ENCODE assay signal across 27 cellular contexts in the genomic region with DNA sequence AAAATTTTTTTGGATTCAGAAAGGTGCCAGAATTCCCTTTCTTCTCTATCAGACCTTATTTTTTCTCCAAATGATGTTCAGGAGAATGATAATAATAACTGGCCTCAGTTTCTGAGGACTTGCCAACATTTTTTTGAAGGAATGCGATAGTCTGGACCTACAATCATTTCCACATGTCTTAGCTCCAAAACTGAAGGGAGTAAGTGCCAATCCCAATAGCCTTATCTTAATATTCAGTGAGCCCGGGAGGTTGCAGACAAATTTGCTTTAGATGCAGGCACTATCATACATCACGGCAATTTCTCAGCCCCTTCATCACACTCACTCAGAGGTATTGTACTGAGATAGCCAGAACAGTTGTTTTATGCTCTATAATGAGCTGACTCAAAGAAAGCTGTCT.
A peak's percentile ranks its signal among the peaks of the same experiment; 100 is the strongest.
DNase-seq lines count a peak whose midpoint lies in the region; ATAC-seq, FAIRE-seq and TF ChIP-seq lines count a peak whose summit lies in the region.
"Had no signal": no experiment of that assay in that cellular context is flagged by ENCODE, and none has a peak within 500 bp of the region (broad histone marks: within the 10 kb centered on the region; RNA-seq: fewer than 3 reads in every experiment).

No MANE protein-coding gene starts in this region.

- H3K9me3 ChIP-seq in SK-N-SH, result no peaks in the 10 kb centered on the region
- no peaks in the 10 kb centered on the region for H3K9me3 ChIP-seq in endothelial cell of umbilical vein (replicated peaks; ENCODE audit: control insufficient read depth, insufficient read depth, low read length)
- H3K9me3 ChIP-seq in lower lobe of right lung, result no peaks in the 10 kb centered on the region
- H3K9me3 ChIP-seq: HAP-1, Peyer's patch, SJCRH30 had no signal

- FAIRE-seq in endothelial cell of umbilical vein (lab: Jason Lieb, UNC), result no peak
- FAIRE-seq: GM12892, HTR-8/SVneo had no signal

- H3K9me2 ChIP-seq in SK-N-SH, result no peaks in the 10 kb centered on the region

- H2AFZ ChIP-seq in SK-N-SH (ENCODE audit: low read depth) (no peak overlapping the region), endothelial cell of umbilical vein (ENCODE audit: low read depth, low read length) (peak overlapping the region; percentile 38)
- H2AFZ ChIP-seq: GM23338 had no signal

- H3K36me3 ChIP-seq in SK-N-SH (replicated peaks in 1 of 2; ENCODE audit: control insufficient read depth in 1 of 2, insufficient read depth in 2 of 2, low read length in 1 of 2) (no peaks in the 10 kb centered on the region), endothelial cell of umbilical vein (ENCODE audit: control insufficient read depth in 2 of 2, extremely low read depth in 1 of 2, insufficient read depth in 2 of 2, low read length in 2 of 2) (no peaks in the 10 kb centered on the region), lower lobe of right lung (no peaks in the 10 kb centered on the region)
- H3K36me3 ChIP-seq: HAP-1, Peyer's patch, SJCRH30 had no signal

- WGBS in SK-N-SH (ENCODE audit: low lambda C conversion rate), result 9% methylated on average over 3 of the region's 3 CpGs

- peak overlapping the region in 1 of 2 experiments; percentile 55; a peak in 1 of 4 replicates for H3K27ac ChIP-seq in SK-N-SH (ENCODE audit: low read depth in 2 of 2, low read length in 1 of 2)
- no peak overlapping the region for H3K27ac ChIP-seq in endothelial cell of umbilical vein (ENCODE audit: insufficient read depth, low read depth, low read length)
- no peak overlapping the region for H3K27ac ChIP-seq in lower lobe of right lung
- H3K27ac ChIP-seq: 22Rv1, C4-2B, KMS-11, Peyer's patch, SJCRH30 had no signal

- H3F3A ChIP-seq in SK-N-SH (replicated peaks; ENCODE audit: insufficient read depth), result no peaks in the 10 kb centered on the region

- H3K4me1 ChIP-seq in SK-N-SH (ENCODE audit: control insufficient read depth in 1 of 2, insufficient read depth in 2 of 2, low read depth in 1 of 2, low read length in 1 of 2), result peaks cover 0 to 12% of the 10 kb centered on the region in 2 experiments; a peak in 2 of 4 replicates
- H3K4me1 ChIP-seq in endothelial cell of umbilical vein (ENCODE audit: control insufficient read depth, extremely low read depth, insufficient read depth, low read length), result no peaks in the 10 kb centered on the region
- no peaks in the 10 kb centered on the region for H3K4me1 ChIP-seq in lower lobe of right lung
- H3K4me1 ChIP-seq: HAP-1, Peyer's patch, SJCRH30 had no signal

- no peak for TF ChIP-seq RAD21 in SK-N-SH (IDR thresholded peaks at IDR 0.05; ENCODE audit: low read length)

- H3K9me1 ChIP-seq in endothelial cell of umbilical vein (replicated peaks; ENCODE audit: control insufficient read depth, extremely low read depth, insufficient read depth, low read length), result no peaks in the 10 kb centered on the region

- intact Hi-C loops in endothelial cell of umbilical vein (cut with micrococcal nuclease) (no loop called here), lower lobe of right lung (cut with DNase I) (no loop called here), Calu3 (cut with micrococcal nuclease; ENCODE audit: unreplicated experiment) (no loop called here)

- dilution Hi-C loops in endothelial cell of umbilical vein (cut with MboI; ENCODE audit: extremely low pct_ligation_motif_present, low sequenced_read_pairs), result no loop called here

- peak in 1 of 2 experiments; percentile 64; a peak in 2 of 4 replicates for TF ChIP-seq EP300 in SK-N-SH (IDR thresholded peaks at IDR 0.05; ENCODE audit: borderline replicate concordance in 1 of 2, low read depth in 1 of 2, low read length in 1 of 2)

- POLR2A ChIA-PET in SK-N-SH (lab: Yijun Ruan, JAX), result no interaction called here
- POLR2A ChIA-PET in endothelial cell of umbilical vein (lab: Charles Lee), result no interaction called here

- no peaks in the 10 kb centered on the region for H3K36me3 Mint-ChIP-seq in Calu3 (ENCODE audit: insufficient read depth, unreplicated experiment)
- H3K36me3 Mint-ChIP-seq: CD8-positive, alpha-beta memory T cell had no signal

- H3K27me3 Mint-ChIP-seq in Calu3 (ENCODE audit: unreplicated experiment), result no peaks in the 10 kb centered on the region
- H3K27me3 Mint-ChIP-seq: CD8-positive, alpha-beta memory T cell had no signal

- TF ChIP-seq CTCF in SK-N-SH (IDR thresholded peaks at IDR 0.05) (no peak), endothelial cell of umbilical vein (IDR thresholded peaks at IDR 0.05; ENCODE audit: extremely low read depth in 1 of 2, insufficient read depth in 1 of 2, low read depth in 1 of 2, low read length in 2 of 2) (no peak), fibroblast of the aortic adventitia (IDR thresholded peaks at IDR 0.05; ENCODE audit: insufficient read depth, low read length) (no peak), lower lobe of right lung (IDR thresholded peaks at IDR 0.05) (no peak), Calu3 (IDR thresholded peaks at IDR 0.05; ENCODE audit: unreplicated experiment) (no peak)

- no TSS peak for BruUV-seq in endothelial cell of umbilical vein (replicated peaks; lab: Mats Ljungman, UMichigan)
- no TSS peak for BruUV-seq in Calu3 (replicated peaks; lab: Mats Ljungman, UMichigan)

- no peak overlapping the region for H3K27ac Mint-ChIP-seq in Calu3 (ENCODE audit: unreplicated experiment)
- H3K27ac Mint-ChIP-seq: CD8-positive, alpha-beta memory T cell; GM23338 had no signal

- H3K4me2 ChIP-seq in SK-N-SH, result no peak overlapping the region
- no peak overlapping the region for H3K4me2 ChIP-seq in endothelial cell of umbilical vein (ENCODE audit: insufficient read depth, low read length)
- H3K4me2 ChIP-seq: KMS-11 had no signal

- CTCF ChIA-PET in SK-N-SH (lab: Yijun Ruan, JAX) (interaction anchor here (0.9 to 1.3 kb wide), 2 partner anchors 15 to 35 kb away, joined by 4 read pairs; no protein-coding TSS in a partner anchor), endothelial cell of umbilical vein (lab: Charles Lee) (interaction anchor here (1.0 kb wide), 1 partner anchor 37 kb away, joined by 3 read pairs; no protein-coding TSS in a partner anchor), Calu3 (lab: Charles Lee) (no interaction called here)

- ATAC-seq in lower lobe of right lung (no peak), GM18511 (IDR thresholded peaks at IDR 0.05; ENCODE audit: unreplicated experiment) (no peak)
- ATAC-seq: GM23338 had no signal

- no peaks in the 10 kb centered on the region for H4K20me1 ChIP-seq in SK-N-SH (ENCODE audit: insufficient read depth)
- no peaks in the 10 kb centered on the region for H4K20me1 ChIP-seq in endothelial cell of umbilical vein (replicated peaks; ENCODE audit: control insufficient read depth, extremely low read depth, insufficient read depth, low read length)

- H3K9ac ChIP-seq in SK-N-SH (no peak overlapping the region), endothelial cell of umbilical vein (replicated peaks; ENCODE audit: extremely low read depth, insufficient read depth, low read length) (no peak overlapping the region)
- H3K9ac ChIP-seq: KMS-11 had no signal

- no peak overlapping the region for H3K4me3 ChIP-seq in SK-N-SH (ENCODE audit: low read depth in 2 of 2, low read length in 1 of 2)
- no peak overlapping the region for H3K4me3 ChIP-seq in endothelial cell of umbilical vein (replicated peaks in 1 of 3; ENCODE audit: insufficient read depth in 1 of 3, low read depth in 1 of 3, low read length in 3 of 3)
- no peak overlapping the region for H3K4me3 ChIP-seq in fibroblast of the aortic adventitia (ENCODE audit: low read depth, low read length)
- H3K4me3 ChIP-seq in lower lobe of right lung, result no peak overlapping the region
- H3K4me3 ChIP-seq: GM23338, HAP-1, Peyer's patch, SJCRH30 had no signal

- DNase-seq in AG08395 (ENCODE audit: low spot score), result peak; percentile 4
- peak; percentile 12 for DNase-seq in SK-N-SH
- no peak for DNase-seq in endothelial cell of umbilical vein (ENCODE audit: low read depth, low spot score)
- DNase-seq in fibroblast of the aortic adventitia (ENCODE audit: low read depth), result peak; percentile 90
- DNase-seq in lower lobe of right lung, result no peak
- no peak for DNase-seq in Calu3
- DNase-seq in COLO829 (ENCODE audit: low spot score), result no peak
- DNase-seq: ACHN; CD8-positive, alpha-beta memory T cell; DMS 273 treated with DMSO at 0.1 percent for 48 hours; DND-41; NCI-H1092 treated with DMSO at 0.1 percent for 48 hours; NCI-H1436 treated with DMSO at 0.1 percent for 48 hours; NCI-H1930; NCI-H510A; NCI-H748 treated with DMSO at 0.1 percent for 48 hours; NK-92 treated with Interleukin-12 subunit alpha and Interleukin-12 subunit beta, amount 100 ng/mL, for 24 hours; Peyer's patch; SJCRH30 had no signal

- no peak overlapping the region for H3K4me3 Mint-ChIP-seq in Calu3 (ENCODE audit: low read depth, unreplicated experiment)
- H3K4me3 Mint-ChIP-seq: CD8-positive, alpha-beta memory T cell; GM23338 had no signal

- no peaks in the 10 kb centered on the region for H3K27me3 ChIP-seq in SK-N-SH (ENCODE audit: insufficient read depth)
- H3K27me3 ChIP-seq in endothelial cell of umbilical vein (ENCODE audit: control insufficient read depth in 2 of 2, insufficient read depth in 2 of 2, low read length in 2 of 2), result no peaks in the 10 kb centered on the region
- H3K27me3 ChIP-seq in lower lobe of right lung (ENCODE audit: low read depth), result no peaks in the 10 kb centered on the region
- H3K27me3 ChIP-seq: Peyer's patch, SJCRH30 had no signal

- TF ChIP-seq POLR2A in endothelial cell of umbilical vein (IDR thresholded peaks at IDR 0.05; ENCODE audit: low read depth, low read length), result no peak

- H3K79me2 ChIP-seq in SK-N-SH (ENCODE audit: insufficient read depth), result no peaks in the 10 kb centered on the region
- H3K79me2 ChIP-seq in endothelial cell of umbilical vein (ENCODE audit: control insufficient read depth, insufficient read depth, low read length), result no peaks in the 10 kb centered on the region

- no peaks in the 10 kb centered on the region for H3K4me1 Mint-ChIP-seq in Calu3 (ENCODE audit: low read depth, unreplicated experiment)
- H3K4me1 Mint-ChIP-seq: CD8-positive, alpha-beta memory T cell had no signal

- no peaks in the 10 kb centered on the region for H3K9me3 Mint-ChIP-seq in Calu3 (ENCODE audit: low read depth, unreplicated experiment)
- H3K9me3 Mint-ChIP-seq: GM23338 had no signal

TF ChIP-seq in SK-N-SH, 30 proteins besides CTCF, POLR2A, EP300 and RAD21 (continues in another document):
- TF ChIP-seq FOSL2 (IDR thresholded peaks at IDR 0.05; ENCODE audit: borderline replicate concordance, low read depth) (no peak), RCOR1 (IDR thresholded peaks at IDR 0.05; ENCODE audit: low read length) (peak; percentile 61; the same call in 1 of the 2 replicates), TCF12 (IDR thresholded peaks at IDR 0.05) (peak; percentile 54)

TF ChIP-seq in endothelial cell of umbilical vein, 7 proteins besides CTCF, POLR2A, EP300 and RAD21:
- TF ChIP-seq FOS (IDR thresholded peaks at IDR 0.05; ENCODE audit: borderline replicate concordance, insufficient read depth, low read length), result no peak
TF ChIP-seq in endothelial cell of umbilical vein: peak in this region for 0.

Comparison
In these comparisons a context has a peak if more than half of its experiments do, and no peak if none do; other contexts are left out.
1. DNase-seq: peak in AG08395 (single experiment), SK-N-SH (single experiment) and fibroblast of the aortic adventitia (single experiment); none in endothelial cell of umbilical vein (single experiment), lower lobe of right lung (single experiment), Calu3 (single experiment) and COLO829 (single experiment).